20 cellular contexts compared by ENCODE assay signal in the genomic region with DNA sequence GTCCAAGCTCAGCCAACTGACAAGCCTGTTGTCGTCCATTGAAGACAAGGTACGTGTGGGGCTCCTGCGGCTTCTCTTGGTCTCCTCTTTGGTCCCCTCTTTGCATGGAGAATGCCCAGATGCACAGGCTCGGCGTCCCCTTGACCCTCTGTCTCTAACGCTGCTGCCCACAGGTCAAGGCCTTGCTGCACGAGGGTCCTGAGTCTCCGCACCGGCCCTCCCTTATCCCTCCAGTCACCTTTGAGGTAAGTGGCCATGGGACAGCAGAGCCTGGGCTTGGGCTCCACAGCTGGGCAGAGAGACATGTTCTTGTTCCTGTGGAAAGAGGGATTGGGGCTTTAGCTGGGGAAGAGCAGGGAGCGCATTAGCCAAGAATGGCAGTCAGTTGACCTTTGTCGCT.
"Had no signal": no experiment of that assay in that cellular context is flagged by ENCODE, and none has a peak within 500 bp of the region (broad histone marks: within the 10 kb centered on the region; RNA-seq: fewer than 3 reads in every experiment).

No MANE protein-coding gene starts in this region.

- H3K27me3 Mint-ChIP-seq: activated CD8-positive, alpha-beta T cell treated with anti-CD3 and anti-CD28 coated beads for 36 hours; naive thymus-derived CD8-positive, alpha-beta T cell; stimulated activated naive CD8-positive, alpha-beta T cell treated with anti-CD3 and anti-CD28 coated beads, Interleukin-15, Interleukin-2, amounts not matched to agents 100 ng/mL and 50 ng/mL, for 24 hours had no signal

- H3K9me3 Mint-ChIP-seq: activated CD8-positive, alpha-beta T cell treated with anti-CD3 and anti-CD28 coated beads for 36 hours; endodermal cell; naive thymus-derived CD8-positive, alpha-beta T cell; stimulated activated naive CD8-positive, alpha-beta T cell treated with anti-CD3 and anti-CD28 coated beads, Interleukin-15, Interleukin-2, amounts not matched to agents 100 ng/mL and 50 ng/mL, for 24 hours; T-helper 2 cell treated with Interferon-gamma antibody and Interleukin-4, amounts not matched to agents 5 μg/mL and 100 μg/mL, for 36 hours had no signal

- DNase-seq: activated CD4-positive, alpha-beta T cell treated with anti-CD3 and anti-CD28 coated beads for 4 hours; activated CD8-positive, alpha-beta T cell treated with anti-CD3 and anti-CD28 coated beads for 36 hours; activated effector memory CD4-positive, alpha-beta T cell treated with Interleukin-2 at 50 U/mL for 16 hours; activated naive CD4-positive, alpha-beta T cell treated with Interleukin-2 at 50 U/mL for 16 hours; activated T-cell treated with anti-CD3 and anti-CD28 coated beads, Interleukin-2, amount 50 U/mL, for 48 hours; amniotic stem cell; brain microvascular endothelial cell; endodermal cell; foreskin keratinocyte; heart left ventricle; hypothalamus; mesenchymal stem cell; naive thymus-derived CD8-positive, alpha-beta T cell; right cardiac atrium; T-helper 1 cell; trophoblast cell had no signal

- H3K4me1 ChIP-seq: foreskin keratinocyte, heart left ventricle had no signal

- H3K4me3 Mint-ChIP-seq: activated CD8-positive, alpha-beta T cell treated with anti-CD3 and anti-CD28 coated beads for 36 hours; endodermal cell; naive thymus-derived CD8-positive, alpha-beta T cell; stimulated activated naive CD8-positive, alpha-beta T cell treated with anti-CD3 and anti-CD28 coated beads, Interleukin-15, Interleukin-2, amounts not matched to agents 100 ng/mL and 50 ng/mL, for 24 hours; T-helper 2 cell treated with Interferon-gamma antibody and Interleukin-4, amounts not matched to agents 5 μg/mL and 100 μg/mL, for 36 hours had no signal

- ATAC-seq: activated CD8-positive, alpha-beta T cell treated with anti-CD3 and anti-CD28 coated beads for 36 hours; esophagus mucosa; foreskin keratinocyte; heart left ventricle; naive thymus-derived CD8-positive, alpha-beta T cell had no signal

- H3K27ac ChIP-seq: brain microvascular endothelial cell, foreskin keratinocyte, heart left ventricle, thoracic aorta had no signal

- H3K9me3 ChIP-seq: heart left ventricle, thoracic aorta had no signal

- H3K27me3 ChIP-seq: foreskin keratinocyte had no signal

- H3K27ac Mint-ChIP-seq: activated CD8-positive, alpha-beta T cell treated with anti-CD3 and anti-CD28 coated beads for 36 hours; endodermal cell; stimulated activated naive CD8-positive, alpha-beta T cell treated with anti-CD3 and anti-CD28 coated beads, Interleukin-15, Interleukin-2, amounts not matched to agents 100 ng/mL and 50 ng/mL, for 24 hours had no signal
